ENCODE assay signal across 13 cellular contexts in genomic region chr2:70044290-70045040, GRCh38. TPM values are rescaled to one million over a fixed set of nuclear protein-coding genes. Genes with fewer than 3 reads are reported as not detected.
A peak's percentile ranks its signal among the peaks of the same experiment; 100 is the strongest.
DNase-seq lines count a peak whose midpoint lies in the region; TF ChIP-seq lines count a peak whose summit lies in the region.
"Had no signal": no experiment of that assay in that cellular context is flagged by ENCODE, and none has a peak within 500 bp of the region (broad histone marks: within the 10 kb centered on the region; RNA-seq: fewer than 3 reads in every experiment).

No MANE protein-coding gene starts in this region.

- peaks cover 6% of the 10 kb centered on the region for H3K36me3 Mint-ChIP-seq in activated naive CD4-positive, alpha-beta T cell treated with anti-CD3 and anti-CD28 coated beads for 36 hours (ENCODE audit: low read depth)
- peaks cover 16% of the 10 kb centered on the region for H3K36me3 Mint-ChIP-seq in activated CD4-positive, alpha-beta memory T cell treated with anti-CD3 and anti-CD28 coated beads for 36 hours

- TF ChIP-seq CTCF in hepatocyte (IDR thresholded peaks at IDR 0.05; ENCODE audit: poor library complexity) (no peak), transverse colon (IDR thresholded peaks at IDR 0.05) (no peak)

- peak; percentile 48 for TF ChIP-seq EP300 in transverse colon (IDR thresholded peaks at IDR 0.05; ENCODE audit: low read depth)

- H2AFZ ChIP-seq in hepatocyte: no peak overlapping the region

- no peak overlapping the region for H3K4me3 ChIP-seq in hepatocyte
- H3K4me3 ChIP-seq in transverse colon: no peak overlapping the region

- H3K4me1 Mint-ChIP-seq in activated naive CD4-positive, alpha-beta T cell treated with anti-CD3 and anti-CD28 coated beads for 36 hours (ENCODE audit: low read depth): peaks cover 18% of the 10 kb centered on the region
- peaks cover 38% of the 10 kb centered on the region for H3K4me1 Mint-ChIP-seq in activated CD4-positive, alpha-beta memory T cell treated with anti-CD3 and anti-CD28 coated beads for 36 hours (ENCODE audit: low read depth)

- no peak overlapping the region for H3K4me3 Mint-ChIP-seq in activated naive CD4-positive, alpha-beta T cell treated with anti-CD3 and anti-CD28 coated beads for 36 hours
- H3K4me3 Mint-ChIP-seq in activated CD4-positive, alpha-beta memory T cell treated with anti-CD3 and anti-CD28 coated beads for 36 hours: no peak overlapping the region
- H3K4me3 Mint-ChIP-seq: memory B cell had no signal

- CTCF ChIA-PET in activated naive CD4-positive, alpha-beta T cell treated with anti-CD3 and anti-CD28 coated beads for 36 hours (lab: Charles Lee): interaction anchor here (0.6 to 1.5 kb wide), 2 partner anchors 26 to 321 kb away, joined by 4 to 5 read pairs; no protein-coding TSS in a partner anchor
- CTCF ChIA-PET in activated CD4-positive, alpha-beta memory T cell treated with anti-CD3 and anti-CD28 coated beads for 36 hours (lab: Charles Lee): interaction anchor here (0.7 to 1.5 kb wide), 4 partner anchors 24 to 169 kb away, joined by 3 to 5 read pairs (median 4); no protein-coding TSS in a partner anchor

- in situ Hi-C loops in transverse colon (cut with MboI; ENCODE audit: low pct_ligation_motif_present in 1 of 4, low pct_unique_long_range_greater_than_20kb in 1 of 4, low sequenced_read_pairs in 3 of 4): no loop called here

- no peaks in the 10 kb centered on the region for H3K9me2 ChIP-seq in hepatocyte (replicated peaks; ENCODE audit: insufficient read depth)

- POLR2A ChIA-PET in activated CD4-positive, alpha-beta memory T cell treated with anti-CD3 and anti-CD28 coated beads for 36 hours (lab: Charles Lee): interaction anchor here (1.1 to 1.8 kb wide), 4 partner anchors 24 to 131 kb away, joined by 4 to 13 read pairs (median 4); no protein-coding TSS in a partner anchor

- no peaks in the 10 kb centered on the region for H3K9me3 Mint-ChIP-seq in activated naive CD4-positive, alpha-beta T cell treated with anti-CD3 and anti-CD28 coated beads for 36 hours
- no peaks in the 10 kb centered on the region for H3K9me3 Mint-ChIP-seq in activated CD4-positive, alpha-beta memory T cell treated with anti-CD3 and anti-CD28 coated beads for 36 hours
- H3K9me3 Mint-ChIP-seq: memory B cell had no signal

- no peak for DNase-seq in activated naive CD4-positive, alpha-beta T cell treated with anti-CD3 and anti-CD28 coated beads for 36 hours
- DNase-seq in activated naive CD4-positive, alpha-beta T cell treated with anti-CD3 and anti-CD28 coated beads, Interleukin-2, amount 50 U/mL, for 16 hours: no peak
- no peak for DNase-seq in activated CD4-positive, alpha-beta memory T cell treated with anti-CD3 and anti-CD28 coated beads for 36 hours
- DNase-seq in hepatocyte (ENCODE audit: low spot score) (peak; percentile 16), transverse colon (peak; percentile 73), caudate nucleus (lab: John Stamatoyannopoulos, UW) (no peak), NCI-H1436 (lab: John Stamatoyannopoulos, UW) (no peak)
- DNase-seq in stimulated activated CD8-positive, alpha-beta memory T cell treated with anti-CD3 and anti-CD28 coated beads, Interleukin-4, amount 100 ng/mL, for 48 hours: no peak
- DNase-seq: activated CD4-positive, alpha-beta T cell treated with anti-CD3 and anti-CD28 coated beads for 4 hours; NCI-H1092; NCI-H446; RPMI8226 had no signal

- H3K36me3 ChIP-seq in hepatocyte (replicated peaks; ENCODE audit: insufficient read depth, low read depth) (no peaks in the 10 kb centered on the region), transverse colon (peaks cover 0 to 2% (median under 1%) of the 10 kb centered on the region in 4 donors)

- peak overlapping the region; percentile 67 for H3K27ac Mint-ChIP-seq in activated naive CD4-positive, alpha-beta T cell treated with anti-CD3 and anti-CD28 coated beads for 36 hours
- peak overlapping the region; percentile 56 for H3K27ac Mint-ChIP-seq in activated CD4-positive, alpha-beta memory T cell treated with anti-CD3 and anti-CD28 coated beads for 36 hours
- H3K27ac Mint-ChIP-seq: memory B cell had no signal

- H3K27me3 ChIP-seq in hepatocyte (no peaks in the 10 kb centered on the region), transverse colon (no peaks in the 10 kb centered on the region)

- no peaks in the 10 kb centered on the region for H3K79me2 ChIP-seq in hepatocyte

- no peaks in the 10 kb centered on the region for H3K9me3 ChIP-seq in hepatocyte (ENCODE audit: low read depth)
- H3K9me3 ChIP-seq in transverse colon: no peaks in the 10 kb centered on the region

- no peak overlapping the region for H3K4me2 ChIP-seq in hepatocyte

- H3K27me3 Mint-ChIP-seq in activated naive CD4-positive, alpha-beta T cell treated with anti-CD3 and anti-CD28 coated beads for 36 hours (ENCODE audit: low read depth): no peaks in the 10 kb centered on the region
- H3K27me3 Mint-ChIP-seq in activated CD4-positive, alpha-beta memory T cell treated with anti-CD3 and anti-CD28 coated beads for 36 hours: no peaks in the 10 kb centered on the region
- H3K27me3 Mint-ChIP-seq: memory B cell had no signal

- TF ChIP-seq POLR2A in transverse colon (IDR thresholded peaks at IDR 0.05): no peak

- 91% methylated on average over 15 of the region's 15 CpGs for WGBS in hepatocyte (ENCODE audit: low lambda C conversion rate, missing lambda C conversion rate)
- WGBS in transverse colon (ENCODE audit: low coverage in 1 of 2), 2 donors: 83 to 100% methylated on average over 6 to 15 of the region's 15 CpGs

- H3K27ac ChIP-seq in hepatocyte (no peak overlapping the region), transverse colon (peak overlapping the region; percentile 22 to 59 (median 48)), caudate nucleus (ENCODE audit: low read depth, low read length) (no peak overlapping the region)

- intact Hi-C loops in activated naive CD4-positive, alpha-beta T cell treated with anti-CD3 and anti-CD28 coated beads for 36 hours (cut with micrococcal nuclease): no loop called here
- intact Hi-C loops in activated CD4-positive, alpha-beta memory T cell treated with anti-CD3 and anti-CD28 coated beads for 36 hours (cut with micrococcal nuclease): no loop called here
- intact Hi-C loops in transverse colon (cut with DNase I; ENCODE audit: low total_unique reads): no loop called here

- H4K20me1 ChIP-seq in hepatocyte (ENCODE audit: insufficient read depth, poor library complexity, severe bottlenecking): no peaks in the 10 kb centered on the region

- H3K4me1 ChIP-seq in hepatocyte (ENCODE audit: insufficient read depth) (no peaks in the 10 kb centered on the region), transverse colon (peaks cover 0 to 15% (median 2%) of the 10 kb centered on the region in 4 donors)

RNA-seq across cellular contexts. Expression of gene PCBP1, which starts 42.8 kb away (rescaled TPM):
- total RNA-seq in activated naive CD4-positive, alpha-beta T cell treated with anti-CD3 and anti-CD28 coated beads for 36 hours: 100 to 1,000 TPM; 363 to 374 TPM
- total RNA-seq in activated CD4-positive, alpha-beta memory T cell treated with anti-CD3 and anti-CD28 coated beads for 36 hours: 100 to 1,000 TPM; 444 to 449 TPM
- total RNA-seq in hepatocyte (88.5 and 97.1 TPM in 2 replicates), transverse colon (100 to 1,000 TPM; 103 to 189 (median 149) TPM)
- polyA plus RNA-seq in hepatocyte: 180 and 183 TPM in 2 replicates

Comparison
In these comparisons a context has a peak if more than half of its experiments do, and no peak if none do; other contexts are left out.
1. DNase-seq: peak in hepatocyte (single experiment) and transverse colon (single experiment); none in activated naive CD4-positive, alpha-beta T cell treated with anti-CD3 and anti-CD28 coated beads for 36 hours (single experiment), activated naive CD4-positive, alpha-beta T cell treated with anti-CD3 and anti-CD28 coated beads, Interleukin-2, amount 50 U/mL, for 16 hours (single experiment), activated CD4-positive, alpha-beta memory T cell treated with anti-CD3 and anti-CD28 coated beads for 36 hours (single experiment), caudate nucleus (0 of 61), stimulated activated CD8-positive, alpha-beta memory T cell treated with anti-CD3 and anti-CD28 coated beads, Interleukin-4, amount 100 ng/mL, for 48 hours (single experiment) and NCI-H1436 (single experiment).
2. H3K27ac ChIP-seq: peak in transverse colon (4 of 4); none in hepatocyte (single experiment) and caudate nucleus (single experiment).